Comparison of ENCODE assay signal across 27 cellular contexts in genomic region chr1:86812286-86812685, GRCh38.
"Had no signal": no experiment of that assay in that cellular context is flagged by ENCODE, and none has a peak within 500 bp of the region (broad histone marks: within the 10 kb centered on the region; RNA-seq: fewer than 3 reads in every experiment).

No MANE protein-coding gene starts in this region.

- H3K9me3 ChIP-seq: neutrophil, psoas muscle, stomach, testis, thyroid gland, transverse colon, upper lobe of left lung, vagina had no signal

- H3K4me1 ChIP-seq: left ventricle myocardium inferior, parathyroid adenoma, psoas muscle, stomach, testis, thyroid gland, transverse colon, upper lobe of left lung, vagina had no signal

- H3K36me3 ChIP-seq: left ventricle myocardium inferior, neural progenitor cell, neutrophil, stomach, thyroid gland, transverse colon, upper lobe of left lung, vagina had no signal

- H3K9me3 Mint-ChIP-seq: immature natural killer cell, mesothelial cell of epicardium, natural killer cell had no signal

- H3K27ac ChIP-seq: left ventricle myocardium inferior, neural progenitor cell, neutrophil, parathyroid adenoma, psoas muscle, skin epidermis, stomach, testis, thyroid gland, transverse colon, upper lobe of left lung, vagina had no signal

- H2AFZ ChIP-seq: parathyroid adenoma had no signal

- H3K27me3 ChIP-seq: neural progenitor cell, neutrophil, stomach, testis, thyroid gland, transverse colon, upper lobe of left lung, vagina had no signal

- H3K79me2 ChIP-seq: parathyroid adenoma had no signal

- ATAC-seq: natural killer cell; psoas muscle; sciatic nerve; stimulated activated naive B cell treated with anti-CD40 and anti-IgM and Interleukin-4, amounts not matched to agents 10 μg/mL and 1 μg/mL and 100 μg/mL, for 72 hours; stimulated activated naive CD8-positive, alpha-beta T cell treated with anti-CD3 and anti-CD28 coated beads, Interleukin-15, Interleukin-2, amounts not matched to agents 100 U/mL and 50 U/mL, for 24 hours had no signal

- FAIRE-seq: islet of Langerhans had no signal

- H3K4me3 ChIP-seq: left ventricle myocardium inferior, lung, neural progenitor cell, psoas muscle, skin epidermis, stomach, testis, thyroid gland, transverse colon, upper lobe of left lung, vagina had no signal

- H3K4me3 Mint-ChIP-seq: immature natural killer cell; mesothelial cell of epicardium; naive B cell; natural killer cell; nephron progenitor cell; neural progenitor cell; stimulated activated naive B cell treated with anti-CD40 and anti-IgM and Interleukin-4, amounts not matched to agents 10 μg/mL and 1 μg/mL and 100 μg/mL, for 72 hours had no signal

- H3K27ac Mint-ChIP-seq: immature natural killer cell; mesothelial cell of epicardium; naive B cell; natural killer cell; neural progenitor cell; stimulated activated naive B cell treated with anti-CD40 and anti-IgM and Interleukin-4, amounts not matched to agents 10 μg/mL and 1 μg/mL and 100 μg/mL, for 72 hours had no signal

- DNase-seq: immature natural killer cell; left ventricle myocardium inferior; naive B cell; natural killer cell; nephron progenitor cell; occipital lobe; psoas muscle; stimulated activated CD4-positive, alpha-beta T cell treated with anti-CD3 and anti-CD28 coated beads, Interleukin-12 subunit alpha, Interleukin-12 subunit beta, amount 100 ng/mL, for 4 hours; stimulated activated CD4-positive, alpha-beta T cell treated with anti-CD3 and anti-CD28 coated beads, Interleukin-15, amount 100 ng/mL, for 24 hours; stimulated activated CD4-positive, alpha-beta T cell treated with anti-CD3 and anti-CD28 coated beads, Interleukin-2, amount 100 ng/mL, for 24 hours; stimulated activated CD4-positive, alpha-beta T cell treated with anti-CD3 and anti-CD28 coated beads, Interleukin-4, amount 100 ng/mL, for 1 hour; stimulated activated naive B cell treated with anti-CD40 and anti-IgM and Interleukin-4, amounts not matched to agents 10 μg/mL and 1 μg/mL and 100 μg/mL, for 72 hours; stimulated activated naive CD8-positive, alpha-beta T cell treated with anti-CD3 and anti-CD28 coated beads, Interleukin-15, Interleukin-2, amounts not matched to agents 100 U/mL and 50 U/mL, for 24 hours; stomach; testis; thyroid gland; transverse colon; upper lobe of left lung had no signal

- H3K36me3 Mint-ChIP-seq: immature natural killer cell; mesothelial cell of epicardium; naive B cell; natural killer cell; neural progenitor cell; stimulated activated naive B cell treated with anti-CD40 and anti-IgM and Interleukin-4, amounts not matched to agents 10 μg/mL and 1 μg/mL and 100 μg/mL, for 72 hours had no signal

- H3K9ac ChIP-seq: neural progenitor cell, parathyroid adenoma had no signal

- H3K4me2 ChIP-seq: neural progenitor cell had no signal

- H3K4me1 Mint-ChIP-seq: immature natural killer cell, mesothelial cell of epicardium, natural killer cell had no signal
